ENCODE assay signal across 8 cellular contexts in the genomic region with DNA sequence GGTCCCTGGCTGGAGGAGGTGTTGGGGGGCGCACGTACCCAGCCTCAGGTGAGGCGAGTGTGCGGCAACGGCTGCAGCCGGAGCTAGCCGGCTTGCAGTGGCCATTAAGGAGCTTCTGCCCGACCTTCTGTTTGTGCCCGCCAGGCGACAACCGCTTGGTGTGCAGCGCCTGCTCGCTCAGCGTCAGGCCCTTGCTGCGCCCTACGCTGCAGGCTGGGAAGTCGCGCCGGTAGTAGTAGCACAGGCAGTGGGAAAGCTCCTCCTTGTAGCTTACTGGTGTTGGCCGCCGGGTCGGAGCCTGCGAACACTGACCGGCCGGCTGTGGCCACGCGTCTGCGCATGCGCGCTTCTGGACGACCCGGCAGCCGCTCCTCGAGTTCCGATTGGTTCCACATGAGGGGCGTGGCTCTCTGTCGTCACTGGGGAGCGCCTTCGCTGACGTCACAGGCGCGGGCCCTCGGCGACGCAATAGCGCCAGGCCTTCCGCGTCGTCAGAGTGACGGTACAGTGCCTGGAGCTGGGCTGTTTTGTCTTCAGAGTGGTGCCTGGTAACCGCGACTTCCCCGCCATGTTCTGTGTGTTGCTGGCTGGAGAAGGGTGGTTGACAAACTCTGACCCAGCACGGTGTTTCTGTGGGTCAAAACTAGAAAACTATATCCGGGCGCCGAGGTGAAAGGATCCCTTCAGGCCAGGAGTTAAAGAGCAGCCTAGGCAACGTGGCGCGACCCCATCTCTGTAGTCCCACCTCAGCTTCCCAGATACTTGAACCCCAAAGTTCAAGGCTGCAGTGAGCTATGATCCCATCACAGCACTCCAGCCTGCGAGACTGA.
DNase-seq lines count a peak whose midpoint lies in the region; ATAC-seq and TF ChIP-seq lines count a peak whose summit lies in the region.

No MANE protein-coding gene starts in this region.

- H3K27ac Mint-ChIP-seq in activated naive CD4-positive, alpha-beta T cell treated with anti-CD3 and anti-CD28 coated beads, Interleukin-2, amount 50 U/mL, for 24 hours, result peak overlapping the region; percentile 99

- H3K9me3 ChIP-seq in thoracic aorta, result no peaks in the 10 kb centered on the region

- H3K4me3 Mint-ChIP-seq in activated naive CD4-positive, alpha-beta T cell treated with anti-CD3 and anti-CD28 coated beads, Interleukin-2, amount 50 U/mL, for 24 hours, result peak overlapping the region; percentile 99

- H3K27ac ChIP-seq in thoracic aorta, result peak overlapping the region; percentile 94 to 97

- H3K36me3 ChIP-seq in GM06990 (ENCODE audit: control insufficient read depth, insufficient read depth, low read length) (no peaks in the 10 kb centered on the region), thoracic aorta (no peaks in the 10 kb centered on the region)

- peaks cover 3% of the 10 kb centered on the region for H3K36me3 Mint-ChIP-seq in activated naive CD4-positive, alpha-beta T cell treated with anti-CD3 and anti-CD28 coated beads, Interleukin-2, amount 50 U/mL, for 24 hours

- H3K27me3 ChIP-seq in GM06990 (replicated peaks; ENCODE audit: control insufficient read depth, insufficient read depth, low read length), result no peaks in the 10 kb centered on the region
- no peaks in the 10 kb centered on the region for H3K27me3 ChIP-seq in thoracic aorta (replicated peaks; ENCODE audit: insufficient read depth)

- peaks cover 5 to 16% of the 10 kb centered on the region in 2 donors for H3K4me1 ChIP-seq in thoracic aorta (ENCODE audit: control insufficient read depth in 1 of 2, low read depth in 2 of 2)

- peak; percentile 98 for ATAC-seq in omental fat pad (ENCODE audit: low FRiP score)
- peak; percentile 93 for ATAC-seq in thoracic aorta (ENCODE audit: insufficient number of reproducible peaks, low FRiP score, low read depth)

- no peaks in the 10 kb centered on the region for H3K9me3 Mint-ChIP-seq in activated naive CD4-positive, alpha-beta T cell treated with anti-CD3 and anti-CD28 coated beads, Interleukin-2, amount 50 U/mL, for 24 hours

- H3K4me1 Mint-ChIP-seq in activated naive CD4-positive, alpha-beta T cell treated with anti-CD3 and anti-CD28 coated beads, Interleukin-2, amount 50 U/mL, for 24 hours, result peaks cover 27% of the 10 kb centered on the region

- peak overlapping the region; percentile 98 for H3K4me3 ChIP-seq in GM06990 (replicated peaks; ENCODE audit: low read depth, low read length)
- H3K4me3 ChIP-seq in HFF-Myc (replicated peaks; ENCODE audit: low read depth, low read length), result peak overlapping the region; percentile 88
- peak overlapping the region; percentile 84 for H3K4me3 ChIP-seq in thoracic aorta

- DNase-seq in GM06990 (ENCODE audit: extremely low read depth, insufficient read length) (peak; percentile 98), HFF-Myc (ENCODE audit: extremely low read depth, low read depth) (peak; percentile 95), NAMALWA (ENCODE audit: low spot score) (peak; percentile 100), SK-N-DZ (ENCODE audit: low spot score) (peak; percentile 97), glomerular endothelial cell (ENCODE audit: extremely low read depth, low read depth, low spot score) (peak; percentile 77), omental fat pad (ENCODE audit: low spot score) (peak; percentile 97), thoracic aorta (ENCODE audit: low spot score) (peak; percentile 90)

- no peaks in the 10 kb centered on the region for H3K27me3 Mint-ChIP-seq in activated naive CD4-positive, alpha-beta T cell treated with anti-CD3 and anti-CD28 coated beads, Interleukin-2, amount 50 U/mL, for 24 hours

- no peak for TF ChIP-seq CTCF in GM06990 (IDR thresholded peaks at IDR 0.05; ENCODE audit: insufficient read depth, low read length, poor library complexity, severe bottlenecking)
- TF ChIP-seq CTCF in HFF-Myc (IDR thresholded peaks at IDR 0.05; ENCODE audit: low read depth, low read length, missing control alignments), result no peak
- no peak for TF ChIP-seq CTCF in omental fat pad (IDR thresholded peaks at IDR 0.05)
- peak; percentile 49 for TF ChIP-seq CTCF in thoracic aorta (IDR thresholded peaks at IDR 0.05)

Comparison
In these comparisons a context has a peak if more than half of its experiments do, and no peak if none do; other contexts are left out.
1. Peak in every context shown above with its lines: DNase-seq, ATAC-seq, H3K4me3 ChIP-seq and H3K27ac ChIP-seq.